Comparison of ENCODE assay signal across 8 cellular contexts in the genomic region with DNA sequence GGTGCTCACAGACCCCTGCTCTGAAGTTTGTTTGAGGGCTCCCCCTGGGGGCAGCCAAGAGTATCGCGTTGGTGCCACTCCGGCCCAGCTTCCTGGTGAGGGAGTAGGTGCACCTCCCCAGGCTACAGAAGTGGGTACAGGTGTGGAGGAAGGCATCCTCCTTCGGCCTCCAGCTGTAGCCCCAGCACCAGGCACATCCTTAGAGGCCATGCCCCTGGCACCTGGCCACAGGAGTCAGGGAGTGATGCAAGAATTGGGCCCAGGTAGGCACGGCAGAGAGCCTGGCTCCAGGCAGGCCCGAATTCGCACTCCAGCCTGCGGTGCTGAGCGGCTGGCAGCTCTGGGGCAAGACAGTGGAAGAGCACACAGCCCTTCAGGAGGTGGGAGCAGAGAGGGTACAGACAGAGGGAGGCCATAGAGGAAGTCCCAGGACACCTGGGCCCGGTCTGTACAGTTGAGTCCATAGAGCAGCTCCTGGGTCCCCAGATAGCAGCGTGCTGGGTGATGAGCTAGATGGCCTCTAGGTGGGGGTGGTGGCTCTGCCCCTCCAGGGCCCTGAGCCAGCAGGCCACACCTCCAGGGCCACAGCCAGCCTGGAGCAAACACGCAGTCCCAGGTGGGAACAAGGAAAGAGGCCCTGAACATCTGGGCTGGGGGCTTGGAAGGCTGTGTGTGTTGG. TPM values are rescaled to one million over a fixed set of nuclear protein-coding genes. Genes with fewer than 3 reads are reported as not detected.
A peak's percentile ranks its signal among the peaks of the same experiment; 100 is the strongest.
DNase-seq lines count a peak whose midpoint lies in the region; ATAC-seq and TF ChIP-seq lines count a peak whose summit lies in the region.

No MANE protein-coding gene starts in this region.

- H3K4me3 ChIP-seq in HUES64 (ENCODE audit: low read length), result peak overlapping the region; percentile 75; the same call in 1 of the 2 replicates
- H3K4me3 ChIP-seq in OCI-LY1 (ENCODE audit: low read depth, low read length, poor library complexity, severe bottlenecking), result peak overlapping the region; percentile 75
- H3K4me3 ChIP-seq in effector memory CD4-positive, alpha-beta T cell (ENCODE audit: insufficient read depth, low read depth, low read length, poor library complexity, severe bottlenecking), result no peak overlapping the region

- TF ChIP-seq CTCF in OCI-LY1 (IDR thresholded peaks at IDR 0.05; ENCODE audit: low read length), result peak; percentile 65

- H3K36me3 ChIP-seq in HUES64 (ENCODE audit: insufficient read depth, low read length) (peaks cover 11% of the 10 kb centered on the region), OCI-LY1 (ENCODE audit: insufficient read depth, low read length) (peaks cover 37% of the 10 kb centered on the region)
- H3K36me3 ChIP-seq in effector memory CD4-positive, alpha-beta T cell (ENCODE audit: control insufficient read depth, insufficient read depth, low read length), result no peaks in the 10 kb centered on the region

- WGBS in HUES64, result 67% methylated on average over 12 of the region's 12 CpGs

- H3K9ac ChIP-seq in HUES64 (ENCODE audit: low read depth, low read length) (no peak overlapping the region), OCI-LY1 (ENCODE audit: low read length) (peak overlapping the region; percentile 87; the same call in 1 of the 2 replicates)

- peaks cover 16% of the 10 kb centered on the region; the same call in 1 of the 2 replicates for H3K27me3 ChIP-seq in HUES64 (ENCODE audit: insufficient read depth, low read length)
- no peaks in the 10 kb centered on the region for H3K27me3 ChIP-seq in OCI-LY1 (ENCODE audit: insufficient read depth, low read length)
- no peaks in the 10 kb centered on the region for H3K27me3 ChIP-seq in effector memory CD4-positive, alpha-beta T cell (replicated peaks; ENCODE audit: control insufficient read depth, insufficient read depth, low read length, poor library complexity, severe bottlenecking)

- no peak overlapping the region for H3K27ac ChIP-seq in HUES64 (ENCODE audit: low read depth, low read length)
- H3K27ac ChIP-seq in OCI-LY1 (ENCODE audit: low read depth, low read length, poor library complexity, severe bottlenecking), result peak overlapping the region; percentile 75
- peak overlapping the region; percentile 28 for H3K27ac ChIP-seq in effector memory CD4-positive, alpha-beta T cell (ENCODE audit: insufficient read depth, low read length, poor library complexity, severe bottlenecking)

- H3K4me1 ChIP-seq in HUES64 (ENCODE audit: insufficient read depth, low read length) (peaks cover 8% of the 10 kb centered on the region; the same call in 1 of the 2 replicates), OCI-LY1 (ENCODE audit: insufficient read depth, low read length, severe bottlenecking) (peaks cover 28% of the 10 kb centered on the region)
- H3K4me1 ChIP-seq in effector memory CD4-positive, alpha-beta T cell (ENCODE audit: control insufficient read depth, insufficient read depth, low read length, poor library complexity, severe bottlenecking), result peaks cover 12% of the 10 kb centered on the region

- H3K4me2 ChIP-seq in OCI-LY1 (ENCODE audit: low read length), result peak overlapping the region; percentile 86

- no peak overlapping the region for H2AFZ ChIP-seq in OCI-LY1 (ENCODE audit: low read length)

- H3F3A ChIP-seq in OCI-LY1 (ENCODE audit: insufficient read depth, low read length), result no peaks in the 10 kb centered on the region

- DNase-seq in GM03348 (ENCODE audit: low spot score), result peak; percentile 86
- peak; percentile 66 to 73 for DNase-seq in activated CD8-positive, alpha-beta memory T cell treated with anti-CD3 and anti-CD28 coated beads for 4 hours (ENCODE audit: low read depth in 2 of 2)
- peak; percentile 72 to 78 (median 74) for DNase-seq in effector memory CD4-positive, alpha-beta T cell
- peak; percentile 83 for DNase-seq in midbrain (lab: John Stamatoyannopoulos, UW)
- peak; percentile 90 for DNase-seq in stimulated activated CD8-positive, alpha-beta memory T cell treated with anti-CD3 and anti-CD28 coated beads, Interleukin-4, amount 100 ng/mL, for 48 hours

- H3K79me2 ChIP-seq in OCI-LY1 (ENCODE audit: insufficient read depth, low read length), result peaks cover 6% of the 10 kb centered on the region; the same call in 1 of the 2 replicates

- no peaks in the 10 kb centered on the region for H3K9me2 ChIP-seq in OCI-LY1 (ENCODE audit: low read depth, low read length)

- no peaks in the 10 kb centered on the region for H4K20me1 ChIP-seq in OCI-LY1 (ENCODE audit: insufficient read depth, low read length)

- no peaks in the 10 kb centered on the region for H3K9me3 ChIP-seq in HUES64 (ENCODE audit: insufficient read depth, low read depth, low read length)
- H3K9me3 ChIP-seq in OCI-LY1 (ENCODE audit: low read length), result no peaks in the 10 kb centered on the region
- H3K9me3 ChIP-seq in effector memory CD4-positive, alpha-beta T cell (ENCODE audit: control insufficient read depth, low read length), result no peaks in the 10 kb centered on the region

- ATAC-seq in GM18502 (IDR thresholded peaks at IDR 0.05; ENCODE audit: poor library complexity, unreplicated experiment), result no peak

RNA-seq across cellular contexts. Expression of a gene that starts 2.4 kb away (rescaled TPM):
- 14.1 TPM for polyA plus RNA-seq in HUES64 (2013, experiment 1 of 2)
- polyA plus RNA-seq in HUES64 (2013, experiment 2 of 2), result 18.4 TPM

RNA-seq across cellular contexts. Expression of a gene that starts 9.3 kb away (rescaled TPM):
- 1.6 TPM for polyA plus RNA-seq in HUES64 (2013, experiment 1 of 2)
- polyA plus RNA-seq in HUES64 (2013, experiment 2 of 2), result 2.9 TPM

RNA-seq across cellular contexts. Expression of a gene that starts 14.1 kb away (rescaled TPM):
- 0.30 TPM for polyA plus RNA-seq in HUES64 (2013, experiment 1 of 2)
- polyA plus RNA-seq in HUES64 (2013, experiment 2 of 2), result 0.70 TPM

RNA-seq across cellular contexts. Expression of a gene that starts 18.8 kb away (rescaled TPM):
- 21.0 TPM for polyA plus RNA-seq in HUES64 (2013, experiment 1 of 2)
- polyA plus RNA-seq in HUES64 (2013, experiment 2 of 2), result 24.5 TPM

RNA-seq across cellular contexts. Expression of a gene that starts 22.0 kb away (rescaled TPM):
- polyA plus RNA-seq in HUES64 (2013, experiment 1 of 2), result 16.3 TPM
- polyA plus RNA-seq in HUES64 (2013, experiment 2 of 2), result 17.0 TPM
